11 cellular contexts compared by ENCODE assay signal in genomic region chr2:104856086-104856972, GRCh38. TPM values are rescaled to one million over a fixed set of nuclear protein-coding genes. Genes with fewer than 3 reads are reported as not detected.
DNase-seq lines count a peak whose midpoint lies in the region; ATAC-seq, FAIRE-seq and TF ChIP-seq lines count a peak whose summit lies in the region.
"Had no signal": no experiment of that assay in that cellular context is flagged by ENCODE, and none has a peak within 500 bp of the region (broad histone marks: within the 10 kb centered on the region; RNA-seq: fewer than 3 reads in every experiment).

No MANE protein-coding gene starts in this region.

- peak overlapping the region in 2 of 4 experiments; percentile 22 to 38; a peak in 3 of 8 replicates for H3K4me3 ChIP-seq in H1 (ENCODE audit: extremely low read depth in 1 of 4, insufficient read depth in 2 of 4, low read depth in 3 of 4, low read length in 4 of 4)
- H3K4me3 ChIP-seq in psoas muscle = peak overlapping the region; percentile 34
- H3K4me3 ChIP-seq: left lung had no signal

- H3K4ac ChIP-seq in H1 (replicated peaks; ENCODE audit: insufficient read length, low read depth, low read length) = no peak overlapping the region

- H2BK5ac ChIP-seq in H1 (ENCODE audit: low read depth, low read length) = no peak overlapping the region; the same call in 1 of the 2 replicates

- H2BK15ac ChIP-seq in H1 (ENCODE audit: low read length) = no peak overlapping the region; the same call in 1 of the 2 replicates

- H3K36me3 ChIP-seq in H1 (ENCODE audit: control insufficient read depth in 2 of 4, insufficient read depth in 4 of 4, low read length in 3 of 4) = peaks cover 0 to 4% (median 0%) of the 10 kb centered on the region in 4 experiments; a peak in 1 of 8 replicates
- no peaks in the 10 kb centered on the region for H3K36me3 ChIP-seq in psoas muscle (ENCODE audit: insufficient read depth in 1 of 2, low read depth in 1 of 2)
- H3K36me3 ChIP-seq: left lung had no signal

- no peak overlapping the region; the same call in 1 of the 2 replicates for H3K18ac ChIP-seq in H1 (ENCODE audit: extremely low read depth, low read length)

- TF ChIP-seq CTCF in H1 (IDR thresholded peaks at IDR 0.05; ENCODE audit: control extremely low read depth in 1 of 3, insufficient read depth in 1 of 3, low read depth in 1 of 3, low read length in 3 of 3) (no peak), psoas muscle (IDR thresholded peaks at IDR 0.05) (no peak)

- peak overlapping the region; percentile 80; the same call in 1 of the 2 replicates for H2BK12ac ChIP-seq in H1 (ENCODE audit: low read depth, low read length)

- 4% methylated on average over 42 of the region's 106 CpGs; no CpG with 5 or more reads in 1 of the 2 experiments for WGBS in H1 (ENCODE audit: extremely low coverage in 1 of 2, insufficient coverage in 1 of 2, insufficient read length in 1 of 2, insufficient replicate concordance in 2 of 2, low coverage in 1 of 2, low lambda C conversion rate in 2 of 2, missing lambda C conversion rate in 1 of 2), 2 experiments
- 1 to 3% (median 2%) methylated on average over 61 to 106 of the region's 106 CpGs for WGBS in psoas muscle, 3 donors

- H3K4me1 ChIP-seq in H1 (replicated peaks in 1 of 4; ENCODE audit: control insufficient read depth in 3 of 4, insufficient read depth in 4 of 4, low read length in 3 of 4) (peaks cover 11 to 24% (median 11%) of the 10 kb centered on the region in 4 experiments; a peak in 6 of 7 replicates), psoas muscle (peaks cover 14% of the 10 kb centered on the region)

- TF ChIP-seq EP300 in H1 (IDR thresholded peaks at IDR 0.05; ENCODE audit: borderline replicate concordance in 1 of 2, low read depth in 2 of 2, low read length in 2 of 2) = no peak

- H4K91ac ChIP-seq in H1 (replicated peaks; ENCODE audit: insufficient read length, low read length) = no peak overlapping the region

- H3K79me2 ChIP-seq in H1 (ENCODE audit: control insufficient read depth in 1 of 2, insufficient read depth in 2 of 2, low read length in 2 of 2) = no peaks in the 10 kb centered on the region

- FAIRE-seq in H1 (lab: Jason Lieb, UNC) = no peak
- FAIRE-seq: A204.1, colon had no signal

- no peak for TF ChIP-seq RAD21 in H1 (IDR thresholded peaks at IDR 0.05 in 1 of 2, conservative IDR thresholded peaks at IDR 0.05 in 1 of 2; ENCODE audit: low read depth in 2 of 2, low read length in 2 of 2)

- peak; percentile 26 for DNase-seq in NCI-H1092 treated with DMSO at 0.1 percent for 48 hours (lab: John Stamatoyannopoulos, UW)
- DNase-seq in NCI-H1092 (lab: John Stamatoyannopoulos, UW) = no peak
- DNase-seq in NCI-H345 treated with DMSO at 0.1 percent for 48 hours (lab: John Stamatoyannopoulos, UW; ENCODE audit: unreplicated experiment) = peak; percentile 28
- peak in 1 of 2 experiments; percentile 76 for DNase-seq in H1 (ENCODE audit: low read depth in 1 of 2, low spot score in 2 of 2)
- no peak for DNase-seq in psoas muscle
- no peak for DNase-seq in DMS79 treated with DMSO at 0.1 percent for 48 hours (lab: John Stamatoyannopoulos, UW)
- no peak for DNase-seq in medulla oblongata (ENCODE audit: extremely low spot score)

- H3K9me3 ChIP-seq in H1 (ENCODE audit: insufficient read depth in 2 of 2, low read depth in 1 of 2, low read length in 1 of 2) = no peaks in the 10 kb centered on the region
- H3K9me3 ChIP-seq in psoas muscle = no peaks in the 10 kb centered on the region
- H3K9me3 ChIP-seq: left lung had no signal

- H3K4me2 ChIP-seq in H1 (ENCODE audit: insufficient read depth in 1 of 2, low read depth in 2 of 2, low read length in 2 of 2) = peak overlapping the region; percentile 61 to 62

- H3K56ac ChIP-seq in H1 (replicated peaks; ENCODE audit: insufficient read length, low read depth, low read length) = no peak overlapping the region

- no peak overlapping the region for H2BK20ac ChIP-seq in H1 (ENCODE audit: low read length)

- ATAC-seq in psoas muscle (no peak), GM19035 (IDR thresholded peaks at IDR 0.05; ENCODE audit: unreplicated experiment) (no peak)
- ATAC-seq: left lung had no signal

- H3K27ac ChIP-seq in H1 (ENCODE audit: low read depth, low read length) = no peak overlapping the region
- no peak overlapping the region for H3K27ac ChIP-seq in psoas muscle
- H3K27ac ChIP-seq: left lung had no signal

- H4K5ac ChIP-seq in H1 (ENCODE audit: insufficient read length, low read depth, low read length) = no peak overlapping the region

- POLR2A ChIA-PET in H1 (lab: Charles Lee; ENCODE audit: partially characterized antibody) = interaction anchor here (0.7 to 1.4 kb wide), 2 partner anchors 11 to 21 kb away, joined by 3 read pairs; no protein-coding TSS in a partner anchor

- no peak overlapping the region for H2AK5ac ChIP-seq in H1 (ENCODE audit: low read depth, low read length)

- H3K9ac ChIP-seq in H1 (replicated peaks in 1 of 4; ENCODE audit: extremely low read depth in 1 of 4, low read depth in 3 of 4, low read length in 3 of 4) = no peak overlapping the region

- H4K8ac ChIP-seq in H1 (ENCODE audit: extremely low read depth, insufficient read depth, low read length) = peak overlapping the region; percentile 31; the same call in 1 of the 2 replicates

- no peak for TF ChIP-seq POLR2A in H1 (IDR thresholded peaks at IDR 0.05; ENCODE audit: control extremely low read depth in 1 of 2, low read depth in 2 of 2, low read length in 2 of 2)

- CTCF ChIA-PET in H1 (lab: Charles Lee; ENCODE audit: partially characterized antibody) = interaction anchor here (0.6 to 1.9 kb wide), 4 partner anchors 9 to 109 kb away, joined by 3 to 5 read pairs (median 4); no protein-coding TSS in a partner anchor

- no peak overlapping the region for H3K23ac ChIP-seq in H1 (ENCODE audit: insufficient read length)

- no peak overlapping the region for H2AFZ ChIP-seq in H1 (ENCODE audit: low read length)

- H4K20me1 ChIP-seq in H1 (replicated peaks in 1 of 2; ENCODE audit: control insufficient read depth in 1 of 2, insufficient read depth in 2 of 2, low read length in 2 of 2) = peaks cover 3 to 11% of the 10 kb centered on the region in 2 experiments

- peaks cover 9% of the 10 kb centered on the region; the same call in 1 of the 2 replicates for H3K23me2 ChIP-seq in H1 (ENCODE audit: low read depth, low read length)

- H3K14ac ChIP-seq in H1 (ENCODE audit: insufficient read length) = no peak overlapping the region

- intact Hi-C loops in psoas muscle (cut with DNase I) = no loop called here

- no peak overlapping the region for H2BK120ac ChIP-seq in H1 (replicated peaks; ENCODE audit: low read depth, low read length)

- H3K79me1 ChIP-seq in H1 (ENCODE audit: low read depth, low read length) = no peaks in the 10 kb centered on the region

- H3K27me3 ChIP-seq in H1 (replicated peaks in 1 of 4; ENCODE audit: control insufficient read depth in 3 of 4, extremely low read depth in 1 of 4, insufficient read depth in 3 of 4, low read length in 3 of 4) = peaks cover 63 to 85% (median 71%) of the 10 kb centered on the region in 4 experiments
- H3K27me3 ChIP-seq in psoas muscle (ENCODE audit: insufficient read depth in 3 of 3, low read length in 2 of 3) = peaks cover 5 to 88% (median 49%) of the 10 kb centered on the region in 3 donors

TF ChIP-seq in H1, 55 proteins besides CTCF, POLR2A, EP300 and RAD21 (continues in another document):
- TF ChIP-seq EGR1 (IDR thresholded peaks at IDR 0.05; ENCODE audit: borderline replicate concordance, low read depth, low read length) (peak; percentile 8; the same call in 1 of the 2 replicates), SUZ12 (IDR thresholded peaks at IDR 0.05; ENCODE audit: low read length) (peak; percentile 99), USF2 (IDR thresholded peaks at IDR 0.05; ENCODE audit: low read length) (no peak), SP2 (IDR thresholded peaks at IDR 0.05; ENCODE audit: low read length) (no peak), KDM5A (IDR thresholded peaks at IDR 0.05; ENCODE audit: low read length) (no peak), KDM4A (IDR thresholded peaks at IDR 0.05; ENCODE audit: low read depth, low read length, severe bottlenecking) (peak; percentile 39), TBP (IDR thresholded peaks at IDR 0.05; ENCODE audit: low read depth, low read length) (no peak), RNF2 (IDR thresholded peaks at IDR 0.05; ENCODE audit: borderline replicate concordance, low read depth, low read length, missing control alignments, poor library complexity, severe bottlenecking) (peak; percentile 99), TCF12 (IDR thresholded peaks at IDR 0.05; ENCODE audit: low read depth, low read length) (0 out of 2 replicates have a peak, but pooled peaks have one; percentile 17), E2F6 (IDR thresholded peaks at IDR 0.05) (peak; percentile 80), KDM1A (IDR thresholded peaks at IDR 0.05; ENCODE audit: borderline replicate concordance, low read length) (no peak), ASH2L (IDR thresholded peaks at IDR 0.05; ENCODE audit: low read length) (peak; percentile 46), TEAD4 (IDR thresholded peaks at IDR 0.05; ENCODE audit: low read depth, low read length) (no peak), MAFK (IDR thresholded peaks at IDR 0.05; ENCODE audit: low read depth, low read length) (no peak)

RNA-seq across cellular contexts. Expression of gene POU3F3, which starts 2.4 kb away (rescaled TPM):
- 0.09 and 0.10 TPM in 2 replicates for total RNA-seq in H1 (2021; fragmentation: NEBNext Ultra II Directional; extraction: Animal tissue kit (Norgen Biotek cat#: 25700))
- polyA plus RNA-seq in H1 (2011; rRNA removed) (0.02 TPM in 1 of 2 replicates, not detected in the other), psoas muscle (under 1 TPM in 1 of 3 donors, not detected in 2; 0.01 TPM)
- polyA plus RNA-seq in H1 (2011; cell fraction: cytosol; rRNA removed) = not detected
- 0.03 TPM for polyA plus RNA-seq in H1 (2011; cell fraction: nucleus; rRNA removed)
- 0.05 TPM in 2 of 4 replicates, not detected in the others for polyA plus RNA-seq in H1 (2012, experiment 1 of 2)
- polyA plus RNA-seq in H1 (2012, experiment 2 of 2) = not detected
- 0.10 TPM for polyA plus RNA-seq in H1 (2013, experiment 1 of 2)
- 0.04 TPM for polyA plus RNA-seq in H1 (2013, experiment 2 of 2)
- not detected in 2 replicates for polyA minus RNA-seq in H1 (2011; rRNA and poly(A)+ RNA removed)
- not detected for polyA minus RNA-seq in H1 (2011; cell fraction: cytosol; rRNA and poly(A)+ RNA removed)
- not detected for polyA minus RNA-seq in H1 (2011; cell fraction: nucleus; rRNA and poly(A)+ RNA removed)
- total RNA-seq in psoas muscle = not detected
- total RNA-seq: left lung had no signal

Comparison
In these comparisons a context has a peak if more than half of its experiments do, and no peak if none do; other contexts are left out.
1. DNase-seq: peak in NCI-H1092 treated with DMSO at 0.1 percent for 48 hours (single experiment) and NCI-H345 treated with DMSO at 0.1 percent for 48 hours (single experiment); none in NCI-H1092 (single experiment), psoas muscle (0 of 2), DMS79 treated with DMSO at 0.1 percent for 48 hours (single experiment) and medulla oblongata (single experiment).